Comparison of ENCODE assay signal across 9 cellular contexts in the genomic region with DNA sequence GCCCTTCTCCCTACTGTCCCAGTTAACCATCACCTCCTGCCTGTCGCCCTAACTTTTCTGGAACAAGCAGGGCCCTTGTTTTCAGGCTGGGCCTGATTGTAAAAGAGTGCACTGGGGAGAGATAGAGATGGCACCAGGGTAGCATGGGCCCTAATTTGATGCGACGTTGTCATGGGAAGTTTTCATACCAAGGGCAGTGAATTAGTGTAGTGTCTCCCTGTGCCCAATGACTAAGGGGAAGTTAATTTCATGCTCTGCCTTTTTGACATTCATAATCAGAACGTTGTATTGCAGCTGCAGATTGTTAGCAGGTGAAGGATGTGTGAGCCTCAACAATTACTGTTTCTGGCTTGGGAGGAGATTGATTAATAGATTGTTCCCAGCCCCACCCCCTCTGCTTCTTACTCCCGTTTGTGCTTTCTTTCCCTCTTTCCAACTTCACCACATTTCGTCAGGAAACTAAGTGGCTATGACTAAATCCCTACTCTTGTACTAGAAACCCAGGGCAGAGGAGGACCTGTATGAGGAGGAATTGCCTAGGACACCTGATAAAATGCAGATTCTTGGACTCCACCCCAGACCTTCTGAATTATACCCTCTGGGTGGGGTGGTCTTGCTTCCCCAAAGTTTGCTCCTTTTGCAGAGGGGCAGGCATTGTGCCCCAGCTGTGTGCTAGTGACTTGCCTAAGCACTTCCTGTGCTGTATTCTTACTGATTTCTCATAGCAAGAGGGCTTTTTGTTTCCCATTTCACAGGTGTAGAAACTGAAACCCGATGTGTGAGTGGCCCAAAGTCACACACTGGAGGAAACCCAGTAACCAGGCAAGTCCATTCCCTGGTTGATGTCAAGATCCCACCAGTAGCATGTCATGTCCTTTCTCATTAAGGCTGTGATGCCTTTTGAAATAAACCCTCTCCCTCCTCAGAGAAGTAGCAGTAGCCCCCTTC. TPM values are rescaled to one million over a fixed set of nuclear protein-coding genes. Genes with fewer than 3 reads are reported as not detected.
DNase-seq lines count a peak whose midpoint lies in the region; ATAC-seq and TF ChIP-seq lines count a peak whose summit lies in the region.
"Had no signal": no experiment of that assay in that cellular context is flagged by ENCODE, and none has a peak within 500 bp of the region (broad histone marks: within the 10 kb centered on the region; RNA-seq: fewer than 3 reads in every experiment).

No MANE protein-coding gene starts in this region.

- peak overlapping the region in 1 of 4 donors; percentile 79 for H3K27ac ChIP-seq in sigmoid colon

- H3K27me3 Mint-ChIP-seq in natural killer cell (ENCODE audit: low read depth in 2 of 2), result peaks cover 2 to 11% of the 10 kb centered on the region in 2 donors

- H3K4me1 ChIP-seq in sigmoid colon, result peaks cover 0 to 63% (median 37%) of the 10 kb centered on the region in 4 donors

- no peak for TF ChIP-seq CTCF in natural killer cell (IDR thresholded peaks at IDR 0.05)
- no peak for TF ChIP-seq CTCF in sigmoid colon (IDR thresholded peaks at IDR 0.05)

- H3K4me1 Mint-ChIP-seq in natural killer cell, result peaks cover 4 to 11% of the 10 kb centered on the region in 2 donors

- DNase-seq in natural killer cell (no peak), sigmoid colon (no peak), NCI-H345 (lab: John Stamatoyannopoulos, UW) (no peak), COLO829 (ENCODE audit: low spot score) (no peak)
- DNase-seq: HFFc6 had no signal

- TF ChIP-seq POLR2A in sigmoid colon (IDR thresholded peaks at IDR 0.05), result no peak

- H3K36me3 ChIP-seq in sigmoid colon, result no peaks in the 10 kb centered on the region

- ATAC-seq in GM18873 (IDR thresholded peaks at IDR 0.05; ENCODE audit: low FRiP score, unreplicated experiment) (peak; percentile 91), GM21723 (IDR thresholded peaks at IDR 0.05; ENCODE audit: unreplicated experiment) (peak; percentile 96), HG03520 (IDR thresholded peaks at IDR 0.05; ENCODE audit: unreplicated experiment) (peak; percentile 93), natural killer cell (peak in 2 of 3 donors; percentile 19 to 49)

- 67 to 72% methylated on average over 7 of the region's 7 CpGs for WGBS in sigmoid colon, 2 donors

- H3K27ac Mint-ChIP-seq in natural killer cell, result peak overlapping the region in 1 of 2 donors; percentile 24
- H3K27ac Mint-ChIP-seq: HFFc6 had no signal

- H3K9me3 Mint-ChIP-seq in natural killer cell, result no peaks in the 10 kb centered on the region
- H3K9me3 Mint-ChIP-seq: HFFc6 had no signal

- intact Hi-C loops in natural killer cell (cut with micrococcal nuclease) (no loop called here), sigmoid colon (cut with DNase I) (no loop called here)

- H3K4me3 Mint-ChIP-seq in natural killer cell, result no peak overlapping the region
- H3K4me3 Mint-ChIP-seq: HFFc6 had no signal

- H3K27me3 ChIP-seq in sigmoid colon, result no peaks in the 10 kb centered on the region

- H3K4me3 ChIP-seq in sigmoid colon, result no peak overlapping the region
- H3K4me3 ChIP-seq: skin epidermis had no signal

- TF ChIP-seq EP300 in sigmoid colon (IDR thresholded peaks at IDR 0.05), result no peak

- no peaks in the 10 kb centered on the region for H3K36me3 Mint-ChIP-seq in natural killer cell

- no peaks in the 10 kb centered on the region for H3K9me3 ChIP-seq in sigmoid colon

RNA-seq across cellular contexts. Expression of gene DAB2IP, which starts 56.3 kb away (rescaled TPM):
- total RNA-seq in natural killer cell, result 1 to 10 TPM in 1 of 3 donors, under 1 TPM in 1, not detected in 1; 0.19 to 2.5 TPM
- total RNA-seq in sigmoid colon, result 10 to 100 TPM; 20.1 to 50.7 (median 39.9) TPM
- polyA plus RNA-seq in sigmoid colon, result 10 to 100 TPM; 25.8 to 52.4 (median 34.7) TPM

Comparison
In these comparisons a context has a peak if more than half of its experiments do, and no peak if none do; other contexts are left out.
1. ATAC-seq: peak in every context shown above with its lines; median percentile 96 in GM21723; 93 in HG03520; 91 in GM18873; 34 in natural killer cell.
2. RNA of gene DAB2IP, which starts 56.3 kb away (total RNA-seq): 20.1 to 50.7 TPM in sigmoid colon; 0.19 to 2.5 TPM in natural killer cell; every median in the first group is over 4 times any median in the second.